ENCODE assay signal across 1 cellular context in the genomic region with DNA sequence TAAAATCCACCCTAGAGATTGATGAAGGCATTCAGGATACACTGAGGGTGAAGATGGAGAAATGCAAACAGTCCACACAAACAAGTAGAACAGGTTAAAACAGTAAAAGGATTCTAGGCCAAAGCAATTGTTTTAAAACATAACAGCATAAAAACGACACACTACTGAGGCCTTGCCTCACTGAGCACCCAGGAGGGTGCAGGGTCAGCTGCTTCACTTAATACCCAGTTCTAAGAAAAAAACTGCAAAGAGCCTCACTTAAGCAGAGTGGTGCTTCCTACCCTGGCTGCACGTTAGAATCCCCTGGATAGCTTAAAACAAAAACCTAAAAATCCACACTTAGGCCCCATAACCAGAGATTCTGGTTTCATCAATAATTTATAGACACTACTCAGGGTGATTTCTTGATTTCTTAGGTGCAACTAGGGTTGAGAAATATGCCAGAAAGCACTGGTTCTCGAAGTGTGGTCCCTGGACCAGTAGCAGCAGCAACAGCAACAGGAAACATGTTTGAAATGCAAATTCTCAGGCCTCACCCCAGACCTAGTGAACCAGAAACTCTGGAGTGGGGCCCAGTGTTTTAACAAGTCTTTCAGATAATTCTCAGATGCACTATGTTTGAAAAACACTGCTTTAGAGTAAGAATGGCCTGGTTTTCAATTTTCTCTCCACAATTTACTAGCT.
TF ChIP-seq lines count a peak whose summit lies in the region.

No MANE protein-coding gene starts in this region.

TF ChIP-seq in GM23338, 12 proteins besides CTCF, POLR2A, EP300 and RAD21 (continued from another document):
- no peak for TF ChIP-seq ZNF462 (CRISPR knock-in tag; IDR thresholded peaks at IDR 0.05)
